18 cellular contexts compared by ENCODE assay signal in genomic region chr1:44817771-44818495, GRCh38. TPM values are rescaled to one million over a fixed set of nuclear protein-coding genes. Genes with fewer than 3 reads are reported as not detected.
DNase-seq lines count a peak whose midpoint lies in the region; ATAC-seq, FAIRE-seq and TF ChIP-seq lines count a peak whose summit lies in the region.
"Had no signal": no experiment of that assay in that cellular context is flagged by ENCODE, and none has a peak within 500 bp of the region (broad histone marks: within the 10 kb centered on the region; RNA-seq: fewer than 3 reads in every experiment).

No MANE protein-coding gene starts in this region.

- H3K4me1 ChIP-seq in kidney (ENCODE audit: control insufficient read depth in 1 of 2, insufficient read depth in 1 of 2, low read depth in 1 of 2, low read length in 2 of 2): peaks cover 0 to 15% of the 10 kb centered on the region in 2 donors

- ATAC-seq in stimulated activated naive B cell treated with anti-CD40 and anti-IgM and Interleukin-4, amounts not matched to agents 10 μg/mL and 1 μg/mL and 100 μg/mL, for 72 hours (replicated peaks): no peak
- no peak for ATAC-seq in HG03139 (IDR thresholded peaks at IDR 0.05; ENCODE audit: unreplicated experiment)

- H3K36me3 Mint-ChIP-seq in activated T-cell treated with anti-CD3 and anti-CD28 coated beads, Interleukin-2, amount 50 U/mL, for 24 hours (ENCODE audit: low read depth): peaks cover 29% of the 10 kb centered on the region
- H3K36me3 Mint-ChIP-seq in activated CD4-positive, alpha-beta memory T cell treated with anti-CD3 and anti-CD28 coated beads for 36 hours: peaks cover 20% of the 10 kb centered on the region
- peaks cover 7 to 18% of the 10 kb centered on the region in 2 donors for H3K36me3 Mint-ChIP-seq in stimulated activated naive B cell treated with anti-CD40 and anti-IgM and Interleukin-4, amounts not matched to agents 10 μg/mL and 1 μg/mL and 100 μg/mL, for 72 hours

- intact Hi-C loops in activated CD4-positive, alpha-beta memory T cell treated with anti-CD3 and anti-CD28 coated beads for 36 hours (cut with micrococcal nuclease): loop anchor here (2.0 to 10.0 kb wide), 2 partner anchors 19 to 1453 kb away; partner anchors contain the start of gene ELOVL1
- intact Hi-C loops in kidney (cut with DNase I): no loop called here

- no peaks in the 10 kb centered on the region for H3K27me3 Mint-ChIP-seq in activated T-cell treated with anti-CD3 and anti-CD28 coated beads, Interleukin-2, amount 50 U/mL, for 24 hours
- no peaks in the 10 kb centered on the region for H3K27me3 Mint-ChIP-seq in activated CD4-positive, alpha-beta memory T cell treated with anti-CD3 and anti-CD28 coated beads for 36 hours
- H3K27me3 Mint-ChIP-seq in stimulated activated naive B cell treated with anti-CD40 and anti-IgM and Interleukin-4, amounts not matched to agents 10 μg/mL and 1 μg/mL and 100 μg/mL, for 72 hours: no peaks in the 10 kb centered on the region

- peak overlapping the region; percentile 68 for H3K27ac Mint-ChIP-seq in activated T-cell treated with anti-CD3 and anti-CD28 coated beads, Interleukin-2, amount 50 U/mL, for 24 hours
- peak overlapping the region; percentile 30 for H3K27ac Mint-ChIP-seq in activated CD4-positive, alpha-beta memory T cell treated with anti-CD3 and anti-CD28 coated beads for 36 hours
- peak overlapping the region; percentile 78 for H3K27ac Mint-ChIP-seq in stimulated activated naive B cell treated with anti-CD40 and anti-IgM and Interleukin-4, amounts not matched to agents 10 μg/mL and 1 μg/mL and 100 μg/mL, for 72 hours

- no peaks in the 10 kb centered on the region for H3K9me3 ChIP-seq in kidney (ENCODE audit: control insufficient read depth in 1 of 2, low read length in 2 of 2)
- H3K9me3 ChIP-seq: esophagus squamous epithelium had no signal

- peak overlapping the region in 1 of 2 donors; percentile 51 for H3K9ac ChIP-seq in kidney (ENCODE audit: low read length in 2 of 2)

- H3K4me3 Mint-ChIP-seq in activated T-cell treated with anti-CD3 and anti-CD28 coated beads, Interleukin-2, amount 50 U/mL, for 24 hours: peak overlapping the region; percentile 16
- peak overlapping the region; percentile 14 for H3K4me3 Mint-ChIP-seq in activated CD4-positive, alpha-beta memory T cell treated with anti-CD3 and anti-CD28 coated beads for 36 hours
- peak overlapping the region; percentile 14 to 61 for H3K4me3 Mint-ChIP-seq in stimulated activated naive B cell treated with anti-CD40 and anti-IgM and Interleukin-4, amounts not matched to agents 10 μg/mL and 1 μg/mL and 100 μg/mL, for 72 hours

- DNase-seq in activated T-cell treated with anti-CD3 and anti-CD28 coated beads, Interleukin-2, amount 50 U/mL, for 24 hours: no peak
- DNase-seq in activated T-cell treated with anti-CD3 and anti-CD28 coated beads for 4 hours (no peak), kidney (peak; percentile 36), SHP77 treated with DMSO at 0.1 percent for 48 hours (lab: John Stamatoyannopoulos, UW) (no peak), NCI-H2171 (lab: John Stamatoyannopoulos, UW) (no peak)
- no peak for DNase-seq in activated CD4-positive, alpha-beta memory T cell treated with anti-CD3 and anti-CD28 coated beads for 36 hours
- no peak for DNase-seq in stimulated activated naive B cell treated with anti-CD40 and anti-IgM and Interleukin-4, amounts not matched to agents 10 μg/mL and 1 μg/mL and 100 μg/mL, for 72 hours
- DNase-seq: esophagus squamous epithelium; NCI-H1092 treated with DMSO at 0.1 percent for 48 hours; NCI-H748 treated with DMSO at 0.1 percent for 48 hours; occipital lobe; stimulated activated CD4-positive, alpha-beta T cell treated with anti-CD3 and anti-CD28 coated beads, Interleukin-1b, Interleukin-23, amount 100 ng/mL, for 48 hours; SW 1271 had no signal

- H3K4me1 Mint-ChIP-seq in activated T-cell treated with anti-CD3 and anti-CD28 coated beads, Interleukin-2, amount 50 U/mL, for 24 hours (ENCODE audit: low read depth): peaks cover 58% of the 10 kb centered on the region
- H3K4me1 Mint-ChIP-seq in activated CD4-positive, alpha-beta memory T cell treated with anti-CD3 and anti-CD28 coated beads for 36 hours (ENCODE audit: low read depth): peaks cover 46% of the 10 kb centered on the region
- peaks cover 30 to 65% of the 10 kb centered on the region in 2 donors for H3K4me1 Mint-ChIP-seq in stimulated activated naive B cell treated with anti-CD40 and anti-IgM and Interleukin-4, amounts not matched to agents 10 μg/mL and 1 μg/mL and 100 μg/mL, for 72 hours

- FAIRE-seq in kidney (lab: Jason Lieb, UNC): no peak
- FAIRE-seq: bronchial epithelial cell, GM18507 had no signal

- no peaks in the 10 kb centered on the region for H3K36me3 ChIP-seq in kidney (ENCODE audit: control insufficient read depth in 1 of 2, insufficient read depth in 2 of 2, low read length in 2 of 2)

- CTCF ChIA-PET in activated CD4-positive, alpha-beta memory T cell treated with anti-CD3 and anti-CD28 coated beads for 36 hours (lab: Charles Lee): interaction anchor here (0.9 to 4.9 kb wide), 6 partner anchors 9 to 87 kb away, joined by 3 to 48 read pairs (median 26); partner anchors contain the start of genes BTBD19, DYNLT4, PLK3 and RNU5D-1

- no peak overlapping the region for H3K27ac ChIP-seq in kidney (ENCODE audit: low read depth in 2 of 2, low read length in 2 of 2)

- POLR2A ChIA-PET in activated CD4-positive, alpha-beta memory T cell treated with anti-CD3 and anti-CD28 coated beads for 36 hours (lab: Charles Lee): interaction anchor here (0.6 to 7.3 kb wide), 10 partner anchors 8 to 193 kb away, joined by 3 to 404 read pairs (median 14); partner anchors contain the start of genes BEST4, BTBD19, DYNLT4 and HECTD3

- H3K9me3 Mint-ChIP-seq in activated T-cell treated with anti-CD3 and anti-CD28 coated beads, Interleukin-2, amount 50 U/mL, for 24 hours: no peaks in the 10 kb centered on the region
- H3K9me3 Mint-ChIP-seq in activated CD4-positive, alpha-beta memory T cell treated with anti-CD3 and anti-CD28 coated beads for 36 hours: no peaks in the 10 kb centered on the region
- no peaks in the 10 kb centered on the region for H3K9me3 Mint-ChIP-seq in stimulated activated naive B cell treated with anti-CD40 and anti-IgM and Interleukin-4, amounts not matched to agents 10 μg/mL and 1 μg/mL and 100 μg/mL, for 72 hours

- no peak for TF ChIP-seq CTCF in kidney (IDR thresholded peaks at IDR 0.05; ENCODE audit: borderline replicate concordance, extremely low read depth, insufficient read depth)

- H3K4me3 ChIP-seq in kidney (ENCODE audit: low read length in 2 of 2): no peak overlapping the region

RNA-seq across cellular contexts. Expression of gene BTBD19, which starts 9.6 kb away (rescaled TPM):
- total RNA-seq in activated CD4-positive, alpha-beta memory T cell treated with anti-CD3 and anti-CD28 coated beads for 36 hours: 10 to 100 TPM; 35.2 to 38.6 TPM
- 16.5 TPM for total RNA-seq in kidney
- polyA plus RNA-seq in kidney (ENCODE audit: insufficient read depth, low read depth, low replicate concordance): 3.2 TPM

RNA-seq across cellular contexts. Expression of gene DYNLT4, which starts 10.8 kb away (rescaled TPM):
- total RNA-seq in activated CD4-positive, alpha-beta memory T cell treated with anti-CD3 and anti-CD28 coated beads for 36 hours: under 1 TPM; 0.40 to 0.41 TPM
- total RNA-seq in kidney: 1.2 TPM
- polyA plus RNA-seq in kidney (ENCODE audit: insufficient read depth, low read depth, low replicate concordance): not detected
- total RNA-seq: activated CD8-positive, alpha-beta memory T cell treated with anti-CD3 and anti-CD28 coated beads for 36 hours; bronchial epithelial cell; esophagus squamous epithelium; occipital lobe had no signal
- polyA plus RNA-seq: AG04450 had no signal

RNA-seq across cellular contexts. Expression of gene PLK3, which starts 17.8 kb away (rescaled TPM):
- total RNA-seq in activated CD4-positive, alpha-beta memory T cell treated with anti-CD3 and anti-CD28 coated beads for 36 hours: 10 to 100 TPM; 80.2 to 87.9 TPM
- 24.3 TPM for total RNA-seq in kidney
- polyA plus RNA-seq in kidney (ENCODE audit: insufficient read depth, low read depth, low replicate concordance): 4.4 TPM

RNA-seq across cellular contexts. Expression of gene PTCH2, which starts 25.1 kb away (rescaled TPM):
- under 1 TPM; 0.61 to 0.62 TPM for total RNA-seq in activated CD4-positive, alpha-beta memory T cell treated with anti-CD3 and anti-CD28 coated beads for 36 hours
- total RNA-seq in kidney: 1.2 TPM
- polyA plus RNA-seq in kidney (ENCODE audit: insufficient read depth, low read depth, low replicate concordance): 0.24 TPM
- total RNA-seq: bronchial epithelial cell had no signal

RNA-seq across cellular contexts. Expression of gene BEST4, which starts 30.0 kb away (rescaled TPM):
- 1 to 10 TPM; 1.1 to 1.3 TPM for total RNA-seq in activated CD4-positive, alpha-beta memory T cell treated with anti-CD3 and anti-CD28 coated beads for 36 hours
- 0.50 TPM for total RNA-seq in kidney
- polyA plus RNA-seq in kidney (ENCODE audit: insufficient read depth, low read depth, low replicate concordance): 0.37 TPM
- total RNA-seq: bronchial epithelial cell had no signal
